In the genomic region with DNA sequence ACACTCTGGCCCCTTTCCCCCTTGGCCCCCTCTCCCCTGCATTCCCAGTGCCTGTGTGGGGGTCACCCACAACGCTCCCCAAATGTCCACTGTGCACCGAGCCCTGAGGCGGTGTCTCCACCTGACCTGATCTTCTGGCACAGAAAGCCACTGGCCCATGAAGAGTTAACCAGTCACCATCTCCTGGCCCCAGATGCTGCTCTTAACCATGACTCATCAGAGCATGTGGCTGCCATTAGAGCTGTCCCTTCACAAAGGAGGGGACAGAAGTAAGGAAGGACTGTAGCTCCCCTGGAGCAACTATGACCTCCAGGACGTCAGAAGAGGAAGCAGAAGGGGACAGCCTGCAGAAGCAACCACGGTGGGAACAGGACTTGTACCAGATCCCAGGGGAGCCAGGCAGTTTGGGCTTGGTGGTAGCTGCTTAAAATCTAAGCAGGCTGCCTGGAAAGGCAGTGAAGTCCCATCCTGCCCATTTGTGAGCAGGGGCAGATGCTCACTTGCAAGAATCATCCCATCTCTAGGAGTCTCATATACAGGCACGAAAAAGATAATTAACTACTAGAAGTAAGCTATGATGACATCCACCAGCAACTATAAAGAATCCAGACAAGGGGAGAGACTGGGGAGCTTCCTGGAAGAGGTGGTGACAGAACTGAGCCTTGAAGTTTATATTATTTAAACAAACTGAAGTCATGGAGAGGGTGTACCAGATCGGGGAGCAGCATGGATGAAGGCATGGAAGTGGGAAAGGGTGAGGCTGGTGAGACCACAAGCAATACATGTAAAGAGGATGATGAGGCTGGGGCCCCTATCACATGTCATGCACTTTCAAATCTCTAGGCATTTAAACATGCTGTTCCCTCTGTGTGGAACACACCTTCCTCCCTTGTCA, we compare ENCODE assay signal across 8 cellular contexts. TPM values are rescaled to one million over a fixed set of nuclear protein-coding genes. Genes with fewer than 3 reads are reported as not detected.
DNase-seq lines count a peak whose midpoint lies in the region; ATAC-seq, FAIRE-seq and TF ChIP-seq lines count a peak whose summit lies in the region.

No MANE protein-coding gene starts in this region.

- ATAC-seq in upper lobe of left lung (ENCODE audit: low FRiP score in 2 of 2) = peak; percentile 56 to 68

- no peaks in the 10 kb centered on the region for H3K4me1 ChIP-seq in breast epithelium
- H3K4me1 ChIP-seq in kidney (ENCODE audit: control insufficient read depth in 1 of 2, insufficient read depth in 1 of 2, low read depth in 1 of 2, low read length in 2 of 2) = peaks cover 5 to 10% of the 10 kb centered on the region in 2 donors
- H3K4me1 ChIP-seq in upper lobe of left lung = peaks cover 10 to 19% (median 17%) of the 10 kb centered on the region in 4 donors

- H3K4me3 ChIP-seq in breast epithelium = peak overlapping the region in 2 of 3 donors; percentile 58 to 85
- peak overlapping the region in 1 of 2 donors; percentile 63 for H3K4me3 ChIP-seq in kidney (ENCODE audit: low read length in 2 of 2)
- H3K4me3 ChIP-seq in upper lobe of left lung = peak overlapping the region in 3 of 4 donors; percentile 48 to 56 (median 55)

- peak overlapping the region in 1 of 2 donors; percentile 58 for H3K9ac ChIP-seq in kidney (ENCODE audit: low read length in 2 of 2)

- DNase-seq in SIG-M5 treated with dmso at 0.1 percent for 504 hours (lab: John Stamatoyannopoulos, UW; ENCODE audit: unreplicated experiment) (peak; percentile 35), SIG-M5 (lab: John Stamatoyannopoulos, UW) (no peak), HEK293T (ENCODE audit: extremely low spot score) (peak; percentile 59), NCI-H774 (lab: John Stamatoyannopoulos, UW) (peak; percentile 72), breast epithelium (ENCODE audit: low spot score in 2 of 2) (peak in 1 of 2 donors; percentile 65), kidney (peak; percentile 76), upper lobe of left lung (peak in 1 of 2 donors; percentile 71), OCI-M2 (lab: John Stamatoyannopoulos, UW; ENCODE audit: unreplicated experiment) (no peak)

- H3K36me3 ChIP-seq in breast epithelium = no peaks in the 10 kb centered on the region
- H3K36me3 ChIP-seq in kidney (ENCODE audit: control insufficient read depth in 1 of 2, insufficient read depth in 2 of 2, low read length in 2 of 2) = no peaks in the 10 kb centered on the region
- no peaks in the 10 kb centered on the region for H3K36me3 ChIP-seq in upper lobe of left lung

- intact Hi-C loops in breast epithelium (cut with DNase I; ENCODE audit: low total_unique reads) (no loop called here), kidney (cut with DNase I) (no loop called here)

- TF ChIP-seq EP300 in upper lobe of left lung (IDR thresholded peaks at IDR 0.05) = no peak

- TF ChIP-seq CTCF in breast epithelium (IDR thresholded peaks at IDR 0.05) (no peak), kidney (IDR thresholded peaks at IDR 0.05; ENCODE audit: borderline replicate concordance, extremely low read depth, insufficient read depth) (no peak), upper lobe of left lung (IDR thresholded peaks at IDR 0.05) (no peak)

- CTCF ChIA-PET in HEK293T (lab: Yijun Ruan, JAX) = interaction anchor here (0.5 to 1.3 kb wide), 2 partner anchors 11 to 37 kb away, joined by 4 read pairs; no protein-coding TSS in a partner anchor

- TF ChIP-seq POLR2A in breast epithelium (IDR thresholded peaks at IDR 0.05) (no peak), upper lobe of left lung (IDR thresholded peaks at IDR 0.05) (no peak)

- POLR2A ChIA-PET in HEK293T (lab: Yijun Ruan, JAX) = interaction anchor here (1.2 to 1.9 kb wide), 3 partner anchors 9 to 239 kb away, joined by 3 to 9 read pairs (median 5); a partner anchor contains a TSS

- H3K27ac ChIP-seq in breast epithelium (peak overlapping the region; percentile 74 to 90), kidney (ENCODE audit: low read depth in 2 of 2, low read length in 2 of 2) (peak overlapping the region in 1 of 2 donors; percentile 69), upper lobe of left lung (peak overlapping the region in 3 of 4 donors; percentile 55 to 86 (median 85))

- no peaks in the 10 kb centered on the region for H3K27me3 ChIP-seq in breast epithelium
- H3K27me3 ChIP-seq in upper lobe of left lung = peaks cover 0 to 15% (median 3%) of the 10 kb centered on the region in 4 donors

- H3K9me3 ChIP-seq in breast epithelium (no peaks in the 10 kb centered on the region), kidney (ENCODE audit: control insufficient read depth in 1 of 2, low read length in 2 of 2) (no peaks in the 10 kb centered on the region), upper lobe of left lung (no peaks in the 10 kb centered on the region)

- no peak for FAIRE-seq in kidney (lab: Jason Lieb, UNC)

- WGBS in upper lobe of left lung, 2 donors = 48 to 63% methylated on average over 5 to 7 of the region's 7 CpGs

TF ChIP-seq in HEK293T, 16 proteins besides CTCF, POLR2A, EP300 and RAD21:
- TF ChIP-seq ZNF384 (IDR thresholded peaks at IDR 0.05) = no peak
- no peak for TF ChIP-seq SP1 (IDR thresholded peaks at IDR 0.05)
- no peak for TF ChIP-seq SUZ12 (IDR thresholded peaks at IDR 0.05)
- TF ChIP-seq CTBP1 (IDR thresholded peaks at IDR 0.05; ENCODE audit: borderline replicate concordance) = no peak
- TF ChIP-seq HDGF (IDR thresholded peaks at IDR 0.05; ENCODE audit: borderline replicate concordance) = no peak
- no peak for TF ChIP-seq FOXM1 (IDR thresholded peaks at IDR 0.05; ENCODE audit: borderline replicate concordance)
- no peak for TF ChIP-seq LEF1 (IDR thresholded peaks at IDR 0.05; ENCODE audit: borderline replicate concordance)
- TF ChIP-seq TARDBP (IDR thresholded peaks at IDR 0.05) = no peak
- TF ChIP-seq, protein P1, sequence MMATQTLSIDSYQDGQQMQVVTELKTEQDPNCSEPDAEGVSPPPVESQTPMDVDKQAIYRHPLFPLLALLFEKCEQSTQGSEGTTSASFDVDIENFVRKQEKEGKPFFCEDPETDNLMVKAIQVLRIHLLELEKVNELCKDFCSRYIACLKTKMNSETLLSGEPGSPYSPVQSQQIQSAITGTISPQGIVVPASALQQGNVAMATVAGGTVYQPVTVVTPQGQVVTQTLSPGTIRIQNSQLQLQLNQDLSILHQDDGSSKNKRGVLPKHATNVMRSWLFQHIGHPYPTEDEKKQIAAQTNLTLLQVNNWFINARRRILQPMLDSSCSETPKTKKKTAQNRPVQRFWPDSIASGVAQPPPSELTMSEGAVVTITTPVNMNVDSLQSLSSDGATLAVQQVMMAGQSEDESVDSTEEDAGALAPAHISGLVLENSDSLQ (IDR thresholded peaks at IDR 0.05) = no peak
- TF ChIP-seq ARNT (IDR thresholded peaks at IDR 0.05) = no peak
- no peak for TF ChIP-seq FOXK2 (IDR thresholded peaks at IDR 0.05)

RNA-seq across cellular contexts. Expression of a gene that starts 1.1 kb away (rescaled TPM):
- total RNA-seq in breast epithelium (100 to 1,000 TPM in 1 of 3 donors, 10 to 100 TPM in 1, under 1 TPM in 1; 0.96 to 111 (median 72.1) TPM), kidney (70.1 TPM), upper lobe of left lung (10 to 100 TPM; 33.0 to 96.4 (median 55.7) TPM)
- 31.4 TPM for polyA plus RNA-seq in kidney (ENCODE audit: insufficient read depth, low read depth, low replicate concordance)

Comparison
In these comparisons a context has a peak if more than half of its experiments do, and no peak if none do; other contexts are left out.
1. DNase-seq: peak in SIG-M5 treated with dmso at 0.1 percent for 504 hours (single experiment), HEK293T (single experiment), NCI-H774 (single experiment) and kidney (single experiment); none in SIG-M5 (single experiment) and OCI-M2 (single experiment).